In the genomic region with DNA sequence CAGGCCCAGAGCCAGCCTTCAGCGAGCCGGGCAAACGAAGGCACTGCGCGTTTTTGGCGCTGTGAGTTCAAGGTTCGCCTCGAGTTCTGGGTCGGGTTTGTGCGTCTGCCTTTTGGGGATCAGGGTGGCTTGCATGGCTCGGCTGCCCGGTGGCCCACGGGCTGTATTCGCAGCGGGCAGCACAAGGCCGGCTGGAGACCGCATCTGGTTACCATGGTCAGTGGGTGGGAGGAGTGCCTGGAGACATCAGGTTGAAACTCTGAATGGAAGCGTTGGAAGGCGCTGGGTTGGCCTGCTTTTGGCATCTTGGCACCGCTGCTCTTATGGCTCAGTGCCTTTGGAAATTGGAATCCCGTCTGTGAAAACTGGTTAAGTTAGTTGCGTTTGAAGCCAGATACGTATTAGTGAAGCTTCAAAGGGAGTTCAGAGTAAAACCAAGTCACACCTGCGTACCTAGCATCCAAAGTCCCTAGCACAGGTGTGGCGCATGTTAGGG, we compare ENCODE assay signal across 9 cellular contexts. TPM values are rescaled to one million over a fixed set of nuclear protein-coding genes. Genes with fewer than 3 reads are reported as not detected.
DNase-seq lines count a peak whose midpoint lies in the region; ATAC-seq, FAIRE-seq and TF ChIP-seq lines count a peak whose summit lies in the region.
"Had no signal": no experiment of that assay in that cellular context is flagged by ENCODE, and none has a peak within 500 bp of the region (broad histone marks: within the 10 kb centered on the region; RNA-seq: fewer than 3 reads in every experiment).

No MANE protein-coding gene starts in this region.

- CTCF ChIA-PET in A549 (lab: Yijun Ruan, JAX) = interaction anchor here (0.6 to 2.3 kb wide), 3 partner anchors 12 to 356 kb away, joined by 3 to 17 read pairs (median 3); no protein-coding TSS in a partner anchor

- H3K4me1 ChIP-seq in A549 (no peaks in the 10 kb centered on the region; the same call in 2 of the 3 replicates), GM23248 (ENCODE audit: insufficient read depth) (no peaks in the 10 kb centered on the region)

- FAIRE-seq in A549 (lab: Jason Lieb, UNC) = no peak

- in situ Hi-C loops in GM23248 (cut with MboI) = no loop called here

- H3K4me1 Mint-ChIP-seq in central memory CD8-positive, alpha-beta T cell = peaks cover 8% of the 10 kb centered on the region

- POLR2A ChIA-PET in A549 (lab: Yijun Ruan, JAX) = no interaction called here

- TF ChIP-seq RAD21 in A549 (conservative IDR thresholded peaks at IDR 0.05 in 1 of 2, IDR thresholded peaks at IDR 0.05 in 1 of 2) = no peak

- DNase-seq in A549 (ENCODE audit: low read depth in 1 of 2, low spot score in 1 of 2) (no peak), GM23248 (peak; percentile 20), myocyte (ENCODE audit: low read depth) (peak; percentile 3), NCI-H510A (lab: John Stamatoyannopoulos, UW) (no peak), dedifferentiated amniotic fluid mesenchymal stem cell (ENCODE audit: extremely low spot score) (no peak)
- DNase-seq in central memory CD8-positive, alpha-beta T cell (ENCODE audit: low spot score in 2 of 2) = no peak
- DNase-seq: effector CD4-positive, alpha-beta T cell had no signal

- H4K20me1 ChIP-seq in GM23248 (ENCODE audit: insufficient read depth) = no peaks in the 10 kb centered on the region

- TF ChIP-seq EP300 in A549 (IDR thresholded peaks at IDR 0.05) = no peak

- ATAC-seq in A549 (peak; percentile 20 to 39; a peak in 3 of 6 replicates), GM18868 (IDR thresholded peaks at IDR 0.05; ENCODE audit: unreplicated experiment) (no peak), HG03196 (IDR thresholded peaks at IDR 0.05; ENCODE audit: unreplicated experiment) (no peak)
- ATAC-seq in central memory CD8-positive, alpha-beta T cell (replicated peaks; ENCODE audit: extremely low read depth, poor library complexity, severe bottlenecking) = no peak

- no peaks in the 10 kb centered on the region for H3K36me3 ChIP-seq in GM23248 (ENCODE audit: low read depth)

- no peak for TF ChIP-seq POLR2A in A549 (IDR thresholded peaks at IDR 0.05; ENCODE audit: low read length)

- H3K27ac Mint-ChIP-seq in central memory CD8-positive, alpha-beta T cell (ENCODE audit: low read depth) = no peak overlapping the region

- no peaks in the 10 kb centered on the region for H3K36me3 Mint-ChIP-seq in central memory CD8-positive, alpha-beta T cell (ENCODE audit: insufficient read depth)

- H3K4me3 Mint-ChIP-seq in central memory CD8-positive, alpha-beta T cell = peak overlapping the region; percentile 24

- H3K9ac ChIP-seq in GM23248 = no peak overlapping the region

- peak overlapping the region; percentile 69 for H2AFZ ChIP-seq in GM23248

- H3K79me2 ChIP-seq in GM23248 (ENCODE audit: insufficient read depth) = no peaks in the 10 kb centered on the region

- H3K27me3 Mint-ChIP-seq in central memory CD8-positive, alpha-beta T cell = peaks cover 95% of the 10 kb centered on the region

- H3K4me3 ChIP-seq in A549 (peak overlapping the region; percentile 58), GM23248 (peak overlapping the region; percentile 66)

- peaks cover 41% of the 10 kb centered on the region for H3K27me3 ChIP-seq in GM23248 (replicated peaks; ENCODE audit: insufficient read depth)

- no peaks in the 10 kb centered on the region for H3F3A ChIP-seq in GM23248 (ENCODE audit: insufficient read depth)

- H3K4me2 ChIP-seq in A549 = peak overlapping the region; percentile 75
- H3K4me2 ChIP-seq in GM23248 (ENCODE audit: unreplicated experiment) = peak overlapping the region; percentile 73

- no peaks in the 10 kb centered on the region for H3K9me2 ChIP-seq in GM23248 (ENCODE audit: insufficient read depth)

- TF ChIP-seq CTCF in A549 (IDR thresholded peaks at IDR 0.05) = no peak

- H3K9me3 ChIP-seq in A549 (no peaks in the 10 kb centered on the region), GM23248 (ENCODE audit: low read depth) (no peaks in the 10 kb centered on the region)

- 80% methylated on average over 15 of the region's 25 CpGs for WGBS in A549 (ENCODE audit: missing lambda C conversion rate)
- 12 to 15% methylated on average over 20 to 25 of the region's 25 CpGs for WGBS in GM23248 (ENCODE audit: low coverage in 1 of 2, low lambda C conversion rate in 2 of 2, missing lambda C conversion rate in 2 of 2), 2 experiments

- H3K27ac ChIP-seq in A549 (peak overlapping the region in 1 of 2 experiments; percentile 78; a peak in 3 of 6 replicates), GM23248 (no peak overlapping the region)

- H3K9me3 Mint-ChIP-seq in central memory CD8-positive, alpha-beta T cell = no peaks in the 10 kb centered on the region

TF ChIP-seq in A549, 52 proteins besides CTCF, POLR2A, EP300 and RAD21:
- no peak for TF ChIP-seq MAZ (IDR thresholded peaks at IDR 0.05; ENCODE audit: borderline replicate concordance, low read depth, low read length)
- no peak for TF ChIP-seq RFX5 (IDR thresholded peaks at IDR 0.05)
- TF ChIP-seq JUN (IDR thresholded peaks at IDR 0.05) = no peak

RNA-seq across cellular contexts. Expression of a gene that starts 0.6 kb away (rescaled TPM):
- polyA plus RNA-seq in A549 (2011; rRNA removed) = 0.11 and 0.17 TPM in 2 replicates
- 0.03 and 0.04 TPM in 2 replicates for polyA plus RNA-seq in A549 (2012; cell fraction: cytosol; rRNA removed)
- polyA plus RNA-seq in A549 (2012; cell fraction: nucleus; rRNA removed) = under 0.01 and 0.10 TPM in 2 replicates
- 0.07 to 0.26 TPM (median 0.20 TPM) in 3 replicates for polyA plus RNA-seq in A549 (2017; fragmentation: RNase III; extraction: RNeasy Plus Mini Kit Qiagen cat#74134 plus additional on column Dnase treatment)
- 0.88 and 1.1 TPM in 2 replicates for polyA minus RNA-seq in A549 (2011; rRNA and poly(A)+ RNA removed)
- 0.32 and 0.51 TPM in 2 replicates for total RNA-seq in GM23248 (2014; rRNA removed; shearing (Covaris generic))
- polyA plus RNA-seq in GM23248 (2016; fragmentation: Nextera tagmentation; extraction: Ambion mirVana) = 0.21 and 0.30 TPM in 2 replicates
- not detected in 2 replicates for total RNA-seq in myocyte
- polyA plus RNA-seq in myocyte (2012) = 0.03 TPM

RNA-seq across cellular contexts. Expression of a gene that starts 50.9 kb away (rescaled TPM):
- 15.2 and 30.5 TPM in 2 replicates for polyA plus RNA-seq in A549 (2011; rRNA removed)
- 4.7 and 5.9 TPM in 2 replicates for polyA plus RNA-seq in A549 (2012; cell fraction: cytosol; rRNA removed)
- 2.6 and 5.7 TPM in 2 replicates for polyA plus RNA-seq in A549 (2012; cell fraction: nucleus; rRNA removed)
- 22.3 to 24.5 TPM (median 22.8 TPM) in 3 replicates for polyA plus RNA-seq in A549 (2017; fragmentation: RNase III; extraction: RNeasy Plus Mini Kit Qiagen cat#74134 plus additional on column Dnase treatment)
- polyA minus RNA-seq in A549 (2011; rRNA and poly(A)+ RNA removed) = 2.7 and 3.6 TPM in 2 replicates
- 32.1 and 35.9 TPM in 2 replicates for total RNA-seq in GM23248 (2014; rRNA removed; shearing (Covaris generic))
- polyA plus RNA-seq in GM23248 (2016; fragmentation: Nextera tagmentation; extraction: Ambion mirVana) = 41.0 and 41.6 TPM in 2 replicates
- 12.3 and 19.1 TPM in 2 replicates for total RNA-seq in myocyte
- 9.1 TPM for polyA plus RNA-seq in myocyte (2012)

Comparison
In these comparisons a context has a peak if more than half of its experiments do, and no peak if none do; other contexts are left out.
1. ATAC-seq: peak in A549 (2 of 2); none in central memory CD8-positive, alpha-beta T cell (single experiment), GM18868 (single experiment) and HG03196 (single experiment).
2. DNase-seq: peak in GM23248 (single experiment) and myocyte (single experiment); none in A549 (0 of 2), central memory CD8-positive, alpha-beta T cell (0 of 2), NCI-H510A (single experiment) and dedifferentiated amniotic fluid mesenchymal stem cell (single experiment).